8 cellular contexts compared by ENCODE assay signal in the genomic region with DNA sequence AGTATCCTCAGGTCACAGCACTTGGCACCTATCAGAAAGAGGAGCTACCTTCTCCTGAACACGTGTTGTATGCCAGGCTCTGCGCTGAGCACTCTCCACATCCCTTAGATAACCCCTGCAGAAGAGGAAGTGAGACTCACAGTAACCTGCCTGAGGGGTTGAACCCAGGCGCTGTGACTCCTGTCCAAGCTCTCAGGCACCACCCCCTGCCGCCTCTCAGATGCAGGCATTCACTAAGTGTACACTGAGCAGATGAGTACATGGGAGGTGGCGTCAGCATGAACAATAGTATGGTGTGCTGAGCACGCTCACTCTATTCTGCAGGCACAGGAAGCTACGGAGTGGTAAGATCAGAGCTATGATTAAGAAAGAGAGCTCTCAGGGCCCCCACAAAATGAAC. TPM values are rescaled to one million over a fixed set of nuclear protein-coding genes. Genes with fewer than 3 reads are reported as not detected.
A peak's percentile ranks its signal among the peaks of the same experiment; 100 is the strongest.
DNase-seq lines count a peak whose midpoint lies in the region; ATAC-seq and TF ChIP-seq lines count a peak whose summit lies in the region.

No MANE protein-coding gene starts in this region.

- no peak overlapping the region for H4K8ac ChIP-seq in H9 (replicated peaks; ENCODE audit: insufficient read length, low read depth, low read length)

- no peak for TF ChIP-seq POLR2A in stomach (IDR thresholded peaks at IDR 0.05)

- H3K9me3 ChIP-seq in stomach = no peaks in the 10 kb centered on the region
- H3K9me3 ChIP-seq in H9 (ENCODE audit: control insufficient read depth, low read depth, low read length) = no peaks in the 10 kb centered on the region

- in situ Hi-C loops in GM13976 (cut with MboI; ENCODE audit: low sequenced_read_pairs, unreplicated experiment) = no loop called here

- peaks cover 7% of the 10 kb centered on the region for H3K9me3 Mint-ChIP-seq in activated naive CD4-positive, alpha-beta T cell treated with anti-CD3 and anti-CD28 coated beads for 36 hours
- H3K9me3 Mint-ChIP-seq in H9 = no peaks in the 10 kb centered on the region; a peak in 1 of 5 replicates

- no peak overlapping the region for H3K56ac ChIP-seq in H9 (ENCODE audit: insufficient read length, low read depth, low read length)

- no peaks in the 10 kb centered on the region for H3K27me3 ChIP-seq in stomach
- no peaks in the 10 kb centered on the region for H3K27me3 ChIP-seq in H9 (ENCODE audit: insufficient read depth, low read length)

- CTCF ChIA-PET in activated naive CD4-positive, alpha-beta T cell treated with anti-CD3 and anti-CD28 coated beads for 36 hours (lab: Charles Lee) = no interaction called here

- intact Hi-C loops in activated naive CD4-positive, alpha-beta T cell treated with anti-CD3 and anti-CD28 coated beads for 36 hours (cut with micrococcal nuclease) = loop anchor here (1.0 to 5.0 kb wide), 5 partner anchors 13 to 569 kb away; partner anchors contain the start of genes POLR3B, RIC8B and TMEM263
- intact Hi-C loops in stomach (cut with DNase I; ENCODE audit: low total_unique reads) = no loop called here

- H3K27me3 Mint-ChIP-seq in activated naive CD4-positive, alpha-beta T cell treated with anti-CD3 and anti-CD28 coated beads for 36 hours (ENCODE audit: low read depth) = no peaks in the 10 kb centered on the region
- H3K27me3 Mint-ChIP-seq in H9 (ENCODE audit: low read depth) = no peaks in the 10 kb centered on the region; the same call in 1 of the 2 replicates

- ATAC-seq in HG02571 (IDR thresholded peaks at IDR 0.05; ENCODE audit: unreplicated experiment) = peak; percentile 94

- peak overlapping the region; percentile 68 for H3K27ac Mint-ChIP-seq in activated naive CD4-positive, alpha-beta T cell treated with anti-CD3 and anti-CD28 coated beads for 36 hours
- no peak overlapping the region for H3K27ac Mint-ChIP-seq in H9

- no peak overlapping the region for H3K14ac ChIP-seq in H9 (ENCODE audit: insufficient read depth, low read length)

- H3K4me1 ChIP-seq in stomach (no peaks in the 10 kb centered on the region), H9 (ENCODE audit: insufficient read depth, low read length) (no peaks in the 10 kb centered on the region; the same call in 1 of the 2 replicates)

- no peak overlapping the region for H3K9ac ChIP-seq in H9 (ENCODE audit: extremely low read depth, insufficient read length, low read length)

- H2BK15ac ChIP-seq in H9 (ENCODE audit: low read depth, low read length) = no peak overlapping the region

- H2BK120ac ChIP-seq in H9 (ENCODE audit: low read depth, low read length, poor library complexity, severe bottlenecking) = no peak overlapping the region

- no peak overlapping the region for H3K23ac ChIP-seq in H9 (ENCODE audit: insufficient read length, low read depth, low read length)

- TF ChIP-seq EP300 in stomach (IDR thresholded peaks at IDR 0.05) = no peak

- no peak overlapping the region for H3K4me2 ChIP-seq in H9 (ENCODE audit: insufficient read depth, insufficient read length, low read length)

- no peak overlapping the region for H4K91ac ChIP-seq in H9 (ENCODE audit: insufficient read length, low read depth, low read length)

- H4K5ac ChIP-seq in H9 (ENCODE audit: insufficient read length, low read depth, low read length) = no peak overlapping the region

- H2BK20ac ChIP-seq in H9 (ENCODE audit: low read depth, low read length, poor library complexity, severe bottlenecking) = no peak overlapping the region

- peak; percentile 62 for DNase-seq in GM13976 (ENCODE audit: low spot score)
- peak; percentile 44 for DNase-seq in NCI-H345 (lab: John Stamatoyannopoulos, UW)
- DNase-seq in activated naive CD4-positive, alpha-beta T cell treated with anti-CD3 and anti-CD28 coated beads for 36 hours = peak; percentile 90
- peak; percentile 31 for DNase-seq in stomach
- DNase-seq in H9 = no peak
- DNase-seq in kidney glomerular epithelial cell (lab: John Stamatoyannopoulos, UW) = no peak
- DNase-seq in globus pallidus (ENCODE audit: low spot score) = no peak

- H3K36me3 Mint-ChIP-seq in activated naive CD4-positive, alpha-beta T cell treated with anti-CD3 and anti-CD28 coated beads for 36 hours (ENCODE audit: low read depth) = peaks cover 5% of the 10 kb centered on the region
- H3K36me3 Mint-ChIP-seq in H9 (ENCODE audit: insufficient read depth in 1 of 3, low read depth in 3 of 3) = no peaks in the 10 kb centered on the region

- H3K4me3 Mint-ChIP-seq in activated naive CD4-positive, alpha-beta T cell treated with anti-CD3 and anti-CD28 coated beads for 36 hours = peak overlapping the region; percentile 46
- no peak overlapping the region for H3K4me3 Mint-ChIP-seq in H9

- H3K79me1 ChIP-seq in H9 (ENCODE audit: insufficient read depth, low read depth, low read length, poor library complexity, severe bottlenecking) = no peaks in the 10 kb centered on the region

- TF ChIP-seq CTCF in GM13976 (IDR thresholded peaks at IDR 0.05; ENCODE audit: borderline replicate concordance, control extremely low read depth, extremely low read depth, insufficient read depth, missing control alignments) (no peak), stomach (IDR thresholded peaks at IDR 0.05) (no peak), H9 (conservative IDR thresholded peaks at IDR 0.05) (no peak)

- H3K4me1 Mint-ChIP-seq in activated naive CD4-positive, alpha-beta T cell treated with anti-CD3 and anti-CD28 coated beads for 36 hours (ENCODE audit: low read depth) = peaks cover 30% of the 10 kb centered on the region
- H3K4me1 Mint-ChIP-seq in H9 = peaks cover 12 to 15% of the 10 kb centered on the region in 2 experiments; a peak in 3 of 4 replicates

- no peak overlapping the region for H2AFZ ChIP-seq in H9 (ENCODE audit: low read length)

- H3K18ac ChIP-seq in H9 (ENCODE audit: insufficient read length, low read depth, low read length) = no peak overlapping the region

- no peak overlapping the region for H3K27ac ChIP-seq in stomach
- no peak overlapping the region for H3K27ac ChIP-seq in H9 (ENCODE audit: insufficient read length, low read depth, low read length)

- H3K4ac ChIP-seq in H9 (ENCODE audit: low read depth, low read length) = no peak overlapping the region

- H3K23me2 ChIP-seq in H9 (ENCODE audit: insufficient read length, low read depth, low read length, poor library complexity, severe bottlenecking) = no peaks in the 10 kb centered on the region

- 56 to 80% (median 69%) methylated on average over 6 to 7 of the region's 7 CpGs for WGBS in stomach, 5 donors
- WGBS in H9 (ENCODE audit: extremely low coverage, insufficient read length, low lambda C conversion rate) = no CpG with 5 or more reads among the region's 7 CpGs

- H3K79me2 ChIP-seq in H9 (ENCODE audit: insufficient read depth, low read length) = no peaks in the 10 kb centered on the region

- no peaks in the 10 kb centered on the region for H4K20me1 ChIP-seq in H9 (ENCODE audit: control insufficient read depth, insufficient read depth, insufficient read length)

- no peak overlapping the region for H2AK5ac ChIP-seq in H9 (ENCODE audit: insufficient read length, low read length)

- H3K4me3 ChIP-seq in stomach = no peak overlapping the region

- no peak overlapping the region for H3T11ph ChIP-seq in H9 (ENCODE audit: low read length)

- no peak overlapping the region for H2BK5ac ChIP-seq in H9 (ENCODE audit: insufficient read length, low read length)

- H2BK12ac ChIP-seq in H9 (ENCODE audit: insufficient read length, low read depth, low read length) = no peak overlapping the region

- no peaks in the 10 kb centered on the region for H3K36me3 ChIP-seq in stomach

RNA-seq across cellular contexts. Expression of gene RIC8B, which starts 21.0 kb away (rescaled TPM):
- total RNA-seq in activated naive CD4-positive, alpha-beta T cell treated with anti-CD3 and anti-CD28 coated beads for 36 hours = 1 to 10 TPM; 7.3 to 8.1 TPM
- total RNA-seq in stomach (10 to 100 TPM in 3 of 5 donors, 1 to 10 TPM in 2; 2.9 to 71.0 (median 19.8) TPM), H9 (2021) (23.8 and 29.0 TPM in 2 replicates)
- 1 to 10 TPM; 2.2 to 7.5 (median 2.7) TPM for polyA plus RNA-seq in stomach

Comparison
In these comparisons a context has a peak if more than half of its experiments do, and no peak if none do; other contexts are left out.
1. DNase-seq: peak in GM13976 (single experiment), NCI-H345 (single experiment), activated naive CD4-positive, alpha-beta T cell treated with anti-CD3 and anti-CD28 coated beads for 36 hours (single experiment) and stomach (single experiment); none in H9 (single experiment), kidney glomerular epithelial cell (single experiment) and globus pallidus (single experiment).